Comparison of ENCODE assay signal across 1 cellular context in genomic region chr18:62346327-62347090, GRCh38.
TF ChIP-seq lines count a peak whose summit lies in the region.

No MANE protein-coding gene starts in this region.

TF ChIP-seq in K562, 482 proteins besides CTCF, POLR2A, EP300 and RAD21 (continued from another document):
- TF ChIP-seq PBX2 (CRISPR knock-in tag; IDR thresholded peaks at IDR 0.05; ENCODE audit: low read depth) = no peak
- no peak for TF ChIP-seq PBX2 (tag; conservative IDR thresholded peaks at IDR 0.05; ENCODE audit: low read depth)
- TF ChIP-seq HES1 (IDR thresholded peaks at IDR 0.05; ENCODE audit: low read depth) = no peak
- TF ChIP-seq ZNF146 (CRISPR knock-in tag; IDR thresholded peaks at IDR 0.05; ENCODE audit: unreplicated experiment) = no peak
- TF ChIP-seq TARDBP (IDR thresholded peaks at IDR 0.05) = no peak
